26 cellular contexts compared by ENCODE assay signal in the genomic region with DNA sequence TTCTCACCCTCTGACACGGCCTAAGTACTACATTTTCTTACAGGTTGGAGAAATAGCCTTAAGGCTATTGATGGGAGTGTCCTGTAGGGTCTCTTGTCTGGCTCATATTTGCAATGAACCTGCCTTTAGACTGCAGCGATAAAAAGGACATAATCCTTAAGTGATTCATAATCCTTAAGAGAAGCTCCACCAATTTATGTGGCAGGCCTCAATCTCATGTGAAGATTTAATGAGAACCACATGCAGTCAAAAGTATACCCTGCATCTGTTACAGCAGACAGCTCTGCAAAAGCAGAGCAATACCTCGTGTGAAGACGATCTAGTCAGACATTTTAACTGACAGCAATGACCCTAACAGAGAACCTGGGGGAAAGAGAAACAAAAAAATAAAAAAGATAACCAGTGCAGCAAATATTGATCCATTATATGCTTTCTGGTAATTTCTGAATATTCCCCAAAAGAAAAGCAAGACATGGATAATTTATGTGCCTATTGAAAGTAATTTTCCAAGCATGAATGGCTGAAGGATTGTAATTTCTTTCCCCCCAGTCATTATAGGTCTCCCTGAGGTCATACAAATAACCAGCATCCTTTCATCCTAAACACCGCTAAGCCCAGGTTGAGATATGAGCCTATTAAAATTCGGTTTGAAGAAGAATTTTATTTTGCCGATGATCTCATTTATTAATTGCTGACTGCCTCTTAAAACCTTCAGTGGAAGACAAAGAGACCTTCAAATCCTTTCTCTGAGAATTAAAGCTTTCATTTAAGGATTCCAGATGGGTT.
A peak's percentile ranks its signal among the peaks of the same experiment; 100 is the strongest.
DNase-seq lines count a peak whose midpoint lies in the region; ATAC-seq, FAIRE-seq and TF ChIP-seq lines count a peak whose summit lies in the region.
"Had no signal": no experiment of that assay in that cellular context is flagged by ENCODE, and none has a peak within 500 bp of the region (broad histone marks: within the 10 kb centered on the region; RNA-seq: fewer than 3 reads in every experiment).

No MANE protein-coding gene starts in this region.

- H3K27ac ChIP-seq in body of pancreas, result no peak overlapping the region
- H3K27ac ChIP-seq: C4-2B, parathyroid adenoma, Peyer's patch, SJSA1, spleen, tibial artery had no signal

- H3K4me3 ChIP-seq in body of pancreas, result no peak overlapping the region
- H3K4me3 ChIP-seq: Peyer's patch, SJSA1, spleen, tibial artery had no signal

- TF ChIP-seq POLR2A in body of pancreas (IDR thresholded peaks at IDR 0.05), result no peak

- TF ChIP-seq CTCF in D721Med (IDR thresholded peaks at IDR 0.05; ENCODE audit: insufficient read depth, missing control alignments) (no peak), mesothelial cell of epicardium (IDR thresholded peaks at IDR 0.05; ENCODE audit: unreplicated experiment) (no peak), body of pancreas (IDR thresholded peaks at IDR 0.05) (no peak)

- peaks cover 16% of the 10 kb centered on the region for H3K4me1 ChIP-seq in body of pancreas
- H3K4me1 ChIP-seq: parathyroid adenoma, Peyer's patch, spleen had no signal

- FAIRE-seq in D721Med (lab: Jason Lieb, UNC), result peak; percentile 98
- FAIRE-seq: TTC549 had no signal

- no peaks in the 10 kb centered on the region for H3K27me3 ChIP-seq in body of pancreas
- H3K27me3 ChIP-seq: Peyer's patch, SJSA1, spleen, tibial artery had no signal

- H3K27me3 Mint-ChIP-seq in mesothelial cell of epicardium (ENCODE audit: low read depth), result no peaks in the 10 kb centered on the region
- H3K27me3 Mint-ChIP-seq: activated CD8-positive, alpha-beta T cell treated with anti-CD3 and anti-CD28 coated beads for 36 hours had no signal

- H3K9me3 ChIP-seq in body of pancreas, result no peaks in the 10 kb centered on the region
- H3K9me3 ChIP-seq: Caco-2, Peyer's patch, SJSA1, spleen, tibial artery had no signal

- H3K27ac Mint-ChIP-seq in mesothelial cell of epicardium, result peak overlapping the region; percentile 59
- H3K27ac Mint-ChIP-seq: activated CD8-positive, alpha-beta T cell treated with anti-CD3 and anti-CD28 coated beads for 36 hours; activated naive CD4-positive, alpha-beta T cell treated with anti-CD3 and anti-CD28 coated beads, Interleukin-2, amount 50 U/mL, for 24 hours; activated T-helper 2 cell treated with anti-CD3 and anti-CD28 coated beads, Interferon-gamma antibody, Interleukin-2, Interleukin-4, amounts not matched to agents 10 μg/mL and 5 μg/mL and 100 μg/mL, durations not matched to agents 14 hours and 24 hours and 36 hours had no signal

- intact Hi-C loops in body of pancreas (cut with DNase I), result no loop called here

- peaks cover 23% of the 10 kb centered on the region for H3K4me1 Mint-ChIP-seq in mesothelial cell of epicardium
- H3K4me1 Mint-ChIP-seq: activated naive CD4-positive, alpha-beta T cell treated with anti-CD3 and anti-CD28 coated beads, Interleukin-2, amount 50 U/mL, for 24 hours had no signal

- no peaks in the 10 kb centered on the region for H3K36me3 ChIP-seq in body of pancreas (replicated peaks in 1 of 2; ENCODE audit: insufficient read depth in 1 of 2, low read depth in 2 of 2)
- H3K36me3 ChIP-seq: Peyer's patch, SJSA1, spleen, tibial artery had no signal

- H3K36me3 Mint-ChIP-seq in mesothelial cell of epicardium, result no peaks in the 10 kb centered on the region
- H3K36me3 Mint-ChIP-seq: activated naive CD4-positive, alpha-beta T cell treated with anti-CD3 and anti-CD28 coated beads, Interleukin-2, amount 50 U/mL, for 24 hours had no signal

- peaks cover 4% of the 10 kb centered on the region for H3K9me3 Mint-ChIP-seq in mesothelial cell of epicardium
- H3K9me3 Mint-ChIP-seq: activated naive CD4-positive, alpha-beta T cell treated with anti-CD3 and anti-CD28 coated beads, Interleukin-2, amount 50 U/mL, for 24 hours had no signal

- no peak overlapping the region for H3K4me3 Mint-ChIP-seq in mesothelial cell of epicardium
- H3K4me3 Mint-ChIP-seq: activated CD8-positive, alpha-beta T cell treated with anti-CD3 and anti-CD28 coated beads for 36 hours; activated naive CD4-positive, alpha-beta T cell treated with anti-CD3 and anti-CD28 coated beads, Interleukin-2, amount 50 U/mL, for 24 hours; neural crest cell had no signal

- 67 to 80% methylated on average over 7 of the region's 7 CpGs for WGBS in body of pancreas, 2 donors

- DNase-seq in D721Med (ENCODE audit: insufficient read length, low spot score), result no peak
- peak; percentile 85 for DNase-seq in NCI-H146 treated with DMSO at 0.1 percent for 48 hours (lab: John Stamatoyannopoulos, UW; ENCODE audit: unreplicated experiment)
- peak; percentile 44 for DNase-seq in RPMI7951 (ENCODE audit: low read depth)
- DNase-seq in mesothelial cell of epicardium (ENCODE audit: low spot score in 2 of 2, unreplicated experiment in 2 of 2), result no peak
- DNase-seq in HCEC 1CT, result no peak
- DNase-seq in body of pancreas, result no peak
- DNase-seq: activated CD4-positive, CD25-positive, alpha-beta regulatory T cell treated with anti-CD3 and anti-CD28 coated beads, Interleukin-2, amount 50 U/mL, for 72 hours; activated CD8-positive, alpha-beta T cell treated with anti-CD3 and anti-CD28 coated beads for 36 hours; Caco-2; dermis blood vessel endothelial cell; H7; hippocampal formation; KBM-7; NCI-H187; Peyer's patch; right cardiac atrium; spleen; tibial artery had no signal

- ATAC-seq in body of pancreas, result no peak
- no peak for ATAC-seq in HG02885 (IDR thresholded peaks at IDR 0.05; ENCODE audit: poor library complexity, unreplicated experiment)
- ATAC-seq: activated CD8-positive, alpha-beta T cell treated with anti-CD3 and anti-CD28 coated beads for 36 hours; right cardiac atrium had no signal

Comparison
In these comparisons a context has a peak if more than half of its experiments do, and no peak if none do; other contexts are left out.
1. DNase-seq: peak in NCI-H146 treated with DMSO at 0.1 percent for 48 hours (single experiment) and RPMI7951 (single experiment); none in D721Med (single experiment), mesothelial cell of epicardium (0 of 2), HCEC 1CT (single experiment) and body of pancreas (0 of 4).